23 cellular contexts compared by ENCODE assay signal in the genomic region with DNA sequence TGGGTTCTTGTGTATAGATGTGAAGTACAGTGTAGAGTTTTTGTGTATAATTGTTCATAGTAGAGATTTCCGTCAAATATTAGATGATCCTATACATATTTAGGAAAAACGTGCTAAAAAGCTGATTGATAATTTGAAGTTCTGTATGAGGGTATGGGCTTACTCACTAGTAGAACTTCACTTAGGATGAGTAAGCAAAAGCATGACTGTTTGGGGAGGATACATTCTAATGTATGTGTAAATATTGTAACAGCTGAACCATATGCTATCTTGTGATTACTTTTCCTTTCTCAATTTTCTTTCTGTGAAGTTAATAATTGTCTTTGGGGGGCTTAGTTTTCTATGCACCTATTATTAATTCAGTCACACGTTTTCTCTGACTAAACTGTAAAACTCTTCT. TPM values are rescaled to one million over a fixed set of nuclear protein-coding genes. Genes with fewer than 3 reads are reported as not detected.
"Had no signal": no experiment of that assay in that cellular context is flagged by ENCODE, and none has a peak within 500 bp of the region (broad histone marks: within the 10 kb centered on the region; RNA-seq: fewer than 3 reads in every experiment).

No MANE protein-coding gene starts in this region.

- H3K36me3 Mint-ChIP-seq: activated CD8-positive, alpha-beta memory T cell treated with anti-CD3 and anti-CD28 coated beads, Interleukin-2, amount 10 ng/mL, durations not matched to agents 7 days and 5 days; activated naive CD4-positive, alpha-beta T cell treated with anti-CD3 and anti-CD28 coated beads, Interleukin-2, amount 50 U/mL, for 24 hours had no signal

- DNase-seq: activated B cell treated with CpG ODN at 0.5 μM for 24 hours; activated CD4-positive, alpha-beta T cell treated with anti-CD3 and anti-CD28 coated beads for 1 hour; activated CD4-positive, alpha-beta T cell treated with anti-CD3 and anti-CD28 coated beads, Interleukin-2, amount 10 ng/mL, durations not matched to agents 24 days and 14 days; activated CD4-positive, alpha-beta T cell treated with anti-CD3 and anti-CD28 coated beads, Interleukin-2, amount 50 U/mL, for 48 hours; activated CD8-positive, alpha-beta memory T cell treated with anti-CD3 and anti-CD28 coated beads, Interleukin-2, amount 10 ng/mL, durations not matched to agents 7 days and 5 days; activated effector memory CD4-positive, alpha-beta T cell treated with Interleukin-2 at 50 U/mL for 16 hours; activated naive CD4-positive, alpha-beta T cell; activated T-cell treated with anti-CD3 and anti-CD28 coated beads, Interleukin-2, amount 50 U/mL, for 24 hours; aorta; NCI-H1092; NCI-H1417; NCI-H2029; NCI-H345; NCI-H510A; NCI-H526 treated with DMSO at 0.1 percent for 48 hours; NK-92 treated with Interleukin-12 subunit alpha and Interleukin-12 subunit beta, amount 100 ng/mL, for 24 hours; OCI-M1; Peyer's patch; SHP77 treated with DMSO at 0.1 percent for 48 hours; T-helper 17 cell; T-helper 9 cell had no signal

- H3K4me1 ChIP-seq: Peyer's patch had no signal

- H3K4me3 Mint-ChIP-seq: activated B cell treated with CpG ODN at 0.5 μM for 24 hours; activated CD4-positive, alpha-beta T cell treated with anti-CD3 and anti-CD28 coated beads, Interleukin-2, amount 10 ng/mL, durations not matched to agents 24 days and 14 days; activated CD8-positive, alpha-beta memory T cell treated with anti-CD3 and anti-CD28 coated beads, Interleukin-2, amount 10 ng/mL, durations not matched to agents 7 days and 5 days; activated naive CD4-positive, alpha-beta T cell treated with anti-CD3 and anti-CD28 coated beads, Interleukin-2, amount 50 U/mL, for 24 hours; activated T-cell treated with anti-CD3 and anti-CD28 coated beads, Interleukin-2, amount 50 U/mL, for 24 hours; activated T-helper 1 cell treated with anti-CD3 and anti-CD28 coated beads, Interleukin-12 subunit alpha, Interleukin-12 subunit beta, Interleukin-2, Interleukin-4 antibody, amounts not matched to agents 30 ng/mL and 10 ng/mL and 1 ng/mL, durations not matched to agents 14 hours and 24 hours and 36 hours; T-helper 17 cell had no signal

- H3K27me3 Mint-ChIP-seq: activated CD4-positive, alpha-beta T cell treated with anti-CD3 and anti-CD28 coated beads, Interleukin-2, amount 10 ng/mL, durations not matched to agents 24 days and 14 days; activated CD8-positive, alpha-beta memory T cell treated with anti-CD3 and anti-CD28 coated beads, Interleukin-2, amount 10 ng/mL, durations not matched to agents 7 days and 5 days; activated T-cell treated with anti-CD3 and anti-CD28 coated beads, Interleukin-2, amount 50 U/mL, for 24 hours; T-helper 17 cell had no signal

- H3K27ac ChIP-seq: Peyer's patch had no signal

- H3K27ac Mint-ChIP-seq: activated B cell treated with CpG ODN at 0.5 μM for 24 hours; activated CD4-positive, alpha-beta T cell treated with anti-CD3 and anti-CD28 coated beads, Interleukin-2, amount 10 ng/mL, durations not matched to agents 24 days and 14 days; activated CD8-positive, alpha-beta memory T cell treated with anti-CD3 and anti-CD28 coated beads, Interleukin-2, amount 10 ng/mL, durations not matched to agents 7 days and 5 days; activated naive CD4-positive, alpha-beta T cell treated with anti-CD3 and anti-CD28 coated beads, Interleukin-2, amount 50 U/mL, for 24 hours; activated T-cell treated with anti-CD3 and anti-CD28 coated beads, Interleukin-2, amount 50 U/mL, for 24 hours; activated T-helper 1 cell treated with anti-CD3 and anti-CD28 coated beads, Interleukin-12 subunit alpha, Interleukin-12 subunit beta, Interleukin-2, Interleukin-4 antibody, amounts not matched to agents 30 ng/mL and 10 ng/mL and 1 ng/mL, durations not matched to agents 14 hours and 24 hours and 36 hours; T-helper 17 cell had no signal

- H3K9me3 Mint-ChIP-seq: activated B cell treated with CpG ODN at 0.5 μM for 24 hours; activated CD4-positive, alpha-beta T cell treated with anti-CD3 and anti-CD28 coated beads, Interleukin-2, amount 10 ng/mL, durations not matched to agents 24 days and 14 days; activated T-cell treated with anti-CD3 and anti-CD28 coated beads, Interleukin-2, amount 50 U/mL, for 24 hours; activated T-helper 1 cell treated with anti-CD3 and anti-CD28 coated beads, Interleukin-12 subunit alpha, Interleukin-12 subunit beta, Interleukin-2, Interleukin-4 antibody, amounts not matched to agents 30 ng/mL and 10 ng/mL and 1 ng/mL, durations not matched to agents 14 hours and 24 hours and 36 hours had no signal

- H3K4me3 ChIP-seq: Peyer's patch had no signal

- H3K9me3 ChIP-seq: Peyer's patch had no signal

- H3K4me1 Mint-ChIP-seq: activated B cell treated with CpG ODN at 0.5 μM for 24 hours; activated CD4-positive, alpha-beta T cell treated with anti-CD3 and anti-CD28 coated beads, Interleukin-2, amount 10 ng/mL, durations not matched to agents 24 days and 14 days; activated CD8-positive, alpha-beta memory T cell treated with anti-CD3 and anti-CD28 coated beads, Interleukin-2, amount 10 ng/mL, durations not matched to agents 7 days and 5 days; activated naive CD4-positive, alpha-beta T cell treated with anti-CD3 and anti-CD28 coated beads, Interleukin-2, amount 50 U/mL, for 24 hours; T-helper 17 cell had no signal

- H3K36me3 ChIP-seq: Peyer's patch had no signal

- H3K27me3 ChIP-seq: Peyer's patch had no signal

- ATAC-seq: activated CD8-positive, alpha-beta memory T cell treated with anti-CD3 and anti-CD28 coated beads, Interleukin-2, amount 10 ng/mL, durations not matched to agents 7 days and 5 days; T-helper 17 cell had no signal

RNA-seq across cellular contexts. Expression of a gene that starts 53.2 kb away (rescaled TPM):
- total RNA-seq: activated CD4-positive, alpha-beta T cell treated with anti-CD3 and anti-CD28 coated beads, Interleukin-2, amount 10 ng/mL, durations not matched to agents 24 days and 14 days; activated CD8-positive, alpha-beta memory T cell treated with anti-CD3 and anti-CD28 coated beads, Interleukin-2, amount 10 ng/mL, durations not matched to agents 7 days and 5 days; activated T-helper 1 cell treated with anti-CD3 and anti-CD28 coated beads, Interleukin-12 subunit alpha, Interleukin-12 subunit beta, Interleukin-2, Interleukin-4 antibody, amounts not matched to agents 30 ng/mL and 10 ng/mL and 1 ng/mL, durations not matched to agents 14 hours and 24 hours and 36 hours had no signal
